Comparison of ENCODE assay signal across 8 cellular contexts in the genomic region with DNA sequence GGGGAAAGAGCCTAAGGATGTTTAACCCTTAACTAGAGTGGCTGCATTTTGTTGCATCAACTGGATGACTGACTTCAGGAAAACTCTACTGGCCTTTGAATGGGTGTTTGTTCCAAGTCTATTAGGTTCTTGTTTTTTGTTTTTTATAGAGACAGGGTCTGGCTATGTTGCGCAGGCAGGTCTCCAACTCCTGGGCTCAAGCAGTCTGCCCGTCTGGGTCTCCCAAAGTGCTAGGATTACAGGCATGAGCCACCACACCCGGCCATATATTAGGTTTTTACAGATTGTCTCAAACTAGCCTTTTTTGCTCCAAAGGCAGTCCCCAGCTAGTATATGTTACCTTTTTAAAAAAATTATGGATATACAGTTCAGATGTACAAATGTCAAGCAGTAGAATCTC. TPM values are rescaled to one million over a fixed set of nuclear protein-coding genes. Genes with fewer than 3 reads are reported as not detected.
DNase-seq lines count a peak whose midpoint lies in the region; ATAC-seq, FAIRE-seq and TF ChIP-seq lines count a peak whose summit lies in the region.

No MANE protein-coding gene starts in this region.

- H3K36me3 ChIP-seq in K562 (ENCODE audit: control insufficient read depth, insufficient read depth, low read length) (peaks cover 34% of the 10 kb centered on the region), mesenchymal stem cell (ENCODE audit: control insufficient read depth in 1 of 2, insufficient read depth in 2 of 2, low read depth in 1 of 2, low read length in 2 of 2) (peaks cover 11 to 16% of the 10 kb centered on the region in 2 experiments), upper lobe of left lung (peaks cover 0 to 13% (median 5%) of the 10 kb centered on the region in 4 donors)

- WGBS in K562 (ENCODE audit: insufficient coverage, low coverage, missing lambda C conversion rate) = 44% methylated on average over 2 of the region's 3 CpGs
- 61% methylated on average over 2 of the region's 3 CpGs for WGBS in mesenchymal stem cell
- 54 to 64% methylated on average over 3 of the region's 3 CpGs for WGBS in upper lobe of left lung, 2 donors

- H3K27ac ChIP-seq in K562 (ENCODE audit: extremely low read depth, low read depth, low read length) = 0 out of 3 replicates have a peak overlapping the region, but pooled peaks have one; percentile 99
- H3K27ac ChIP-seq in mesenchymal stem cell (ENCODE audit: low read length, poor library complexity, severe bottlenecking) = no peak overlapping the region
- peak overlapping the region in 1 of 4 donors; percentile 99 for H3K27ac ChIP-seq in upper lobe of left lung

- peak overlapping the region; percentile 96 for H3K27ac Mint-ChIP-seq in activated naive CD4-positive, alpha-beta T cell treated with anti-CD3 and anti-CD28 coated beads, Interleukin-2, amount 10 ng/mL, durations not matched to agents 7 days and 5 days

- TSS peak; percentile 57 for BruUV-seq in K562 (replicated peaks; lab: Mats Ljungman, UMichigan)

- H2AK5ac ChIP-seq in mesenchymal stem cell (ENCODE audit: low read length, severe bottlenecking) = no peak overlapping the region

- no peak for DNase-seq in activated naive CD4-positive, alpha-beta T cell treated with anti-CD3 and anti-CD28 coated beads, Interleukin-2, amount 10 ng/mL, durations not matched to agents 7 days and 5 days
- no peak for DNase-seq in activated naive CD4-positive, alpha-beta T cell treated with anti-CD3 and anti-CD28 coated beads, Interleukin-2, amount 50 U/mL, for 16 hours
- DNase-seq in K562 (ENCODE audit: extremely low read depth in 1 of 4, low spot score in 3 of 4) (no peak), mesenchymal stem cell (no peak), upper lobe of left lung (no peak), left colon (no peak), HuH-7.5 (ENCODE audit: low spot score) (no peak)
- DNase-seq in activated CD4-positive, alpha-beta T cell treated with anti-CD3 and anti-CD28 coated beads, Interleukin-2, amount 50 U/mL, for 48 hours = no peak

- no peak for FAIRE-seq in K562 (lab: Jason Lieb, UNC)

- H2BK15ac ChIP-seq in mesenchymal stem cell (ENCODE audit: low read depth, poor library complexity, severe bottlenecking) = no peak overlapping the region

- peaks cover 53% of the 10 kb centered on the region for H3K4me1 Mint-ChIP-seq in activated naive CD4-positive, alpha-beta T cell treated with anti-CD3 and anti-CD28 coated beads, Interleukin-2, amount 10 ng/mL, durations not matched to agents 7 days and 5 days

- H3K23ac ChIP-seq in mesenchymal stem cell (ENCODE audit: low read length in 2 of 2) = no peak overlapping the region

- no peak overlapping the region for H2BK12ac ChIP-seq in mesenchymal stem cell (ENCODE audit: low read length in 2 of 2)

- H3K4me3 ChIP-seq in K562 (peak overlapping the region; percentile 88), mesenchymal stem cell (ENCODE audit: insufficient read depth in 1 of 2, low read depth in 1 of 2, low read length in 2 of 2) (peak overlapping the region in 1 of 2 experiments; percentile 97), upper lobe of left lung (peak overlapping the region in 3 of 4 donors; percentile 59 to 96 (median 92))

- H3K9me3 ChIP-seq in K562 (replicated peaks; ENCODE audit: control insufficient read depth, insufficient read depth, low read depth, low read length) (no peaks in the 10 kb centered on the region), mesenchymal stem cell (ENCODE audit: control insufficient read depth, low read length) (no peaks in the 10 kb centered on the region), upper lobe of left lung (no peaks in the 10 kb centered on the region)

- no peak overlapping the region for H4K8ac ChIP-seq in mesenchymal stem cell (ENCODE audit: low read length)

- intact Hi-C loops in K562 (cut with micrococcal nuclease) (no loop called here), left colon (cut with DNase I, micrococcal nuclease) (no loop called here)

- TF ChIP-seq POLR2A in K562 (conservative IDR thresholded peaks at IDR 0.05) = no peak
- no peak for TF ChIP-seq POLR2A in upper lobe of left lung (IDR thresholded peaks at IDR 0.05)

- no peak for TF ChIP-seq RAD21 in K562 (CRISPR knock-in tag; conservative IDR thresholded peaks at IDR 0.05 in 1 of 2, IDR thresholded peaks at IDR 0.05 in 1 of 2)

- H3K4me2 ChIP-seq in K562 (ENCODE audit: insufficient read depth, low read length) (peak overlapping the region; percentile 96), mesenchymal stem cell (ENCODE audit: low read length, poor library complexity, severe bottlenecking) (peak overlapping the region; percentile 82)

- H3K4me3 Mint-ChIP-seq in activated naive CD4-positive, alpha-beta T cell treated with anti-CD3 and anti-CD28 coated beads, Interleukin-2, amount 10 ng/mL, durations not matched to agents 7 days and 5 days = peak overlapping the region; percentile 89

- H3K4me1 ChIP-seq in K562 (replicated peaks in 1 of 2; ENCODE audit: control insufficient read depth in 2 of 2, insufficient read depth in 2 of 2, low read length in 2 of 2) (peaks cover 12 to 15% of the 10 kb centered on the region in 2 experiments; a peak in 3 of 5 replicates), mesenchymal stem cell (ENCODE audit: control insufficient read depth, insufficient read depth, low read depth, low read length) (peaks cover 26% of the 10 kb centered on the region), upper lobe of left lung (peaks cover 22 to 35% (median 22%) of the 10 kb centered on the region in 4 donors)

- H2BK5ac ChIP-seq in mesenchymal stem cell (ENCODE audit: low read depth, low read length, poor library complexity, severe bottlenecking) = no peak overlapping the region

- H3K27me3 Mint-ChIP-seq in activated naive CD4-positive, alpha-beta T cell treated with anti-CD3 and anti-CD28 coated beads, Interleukin-2, amount 10 ng/mL, durations not matched to agents 7 days and 5 days = no peaks in the 10 kb centered on the region

- H3K79me2 ChIP-seq in K562 (ENCODE audit: control insufficient read depth, insufficient read depth, low read length) = peaks cover 44% of the 10 kb centered on the region

- CTCF ChIA-PET in activated naive CD4-positive, alpha-beta T cell treated with anti-CD3 and anti-CD28 coated beads, Interleukin-2, amount 10 ng/mL, durations not matched to agents 7 days and 5 days (lab: Charles Lee) = interaction anchor here (0.6 kb wide), 2 partner anchors 19 to 59 kb away, joined by 3 read pairs; no protein-coding TSS in a partner anchor
- CTCF ChIA-PET in K562 (lab: Yijun Ruan, JAX; ENCODE audit: low intra/inter-chr PET ratio) = no interaction called here

- H3K18ac ChIP-seq in mesenchymal stem cell (ENCODE audit: low read depth in 1 of 2, low read length in 2 of 2) = no peak overlapping the region

- no peak for ATAC-seq in K562
- ATAC-seq in upper lobe of left lung (ENCODE audit: low FRiP score in 2 of 2) = no peak
- no peak for ATAC-seq in left colon

- in situ Hi-C loops in K562 (cut with MboI) = no loop called here

- H3K4ac ChIP-seq in mesenchymal stem cell (ENCODE audit: low read depth in 1 of 2, low read length in 2 of 2) = no peak overlapping the region

- peaks cover 10% of the 10 kb centered on the region for H4K20me1 ChIP-seq in K562 (replicated peaks; ENCODE audit: control insufficient read depth, insufficient read depth, low read length)

- H4K91ac ChIP-seq in mesenchymal stem cell (ENCODE audit: low read length) = no peak overlapping the region

- H3K9me3 Mint-ChIP-seq in activated naive CD4-positive, alpha-beta T cell treated with anti-CD3 and anti-CD28 coated beads, Interleukin-2, amount 10 ng/mL, durations not matched to agents 7 days and 5 days = no peaks in the 10 kb centered on the region

- H2AFZ ChIP-seq in K562 (ENCODE audit: low read depth, low read length) (0 out of 2 replicates have a peak overlapping the region, but pooled peaks have one; percentile 66), mesenchymal stem cell (ENCODE audit: low read depth, low read length) (no peak overlapping the region)

- peak overlapping the region in 1 of 2 experiments; percentile 64 for H3K14ac ChIP-seq in mesenchymal stem cell (ENCODE audit: low read length in 2 of 2)

- POLR2A ChIA-PET in K562 (lab: Yijun Ruan, JAX) = interaction anchor here (0.9 to 1.7 kb wide), 2 partner anchors 13 to 47 kb away, joined by 4 to 6 read pairs; no protein-coding TSS in a partner anchor

- H3K27me3 ChIP-seq in K562 (ENCODE audit: control insufficient read depth in 2 of 2, insufficient read depth in 2 of 2, low read length in 2 of 2) = no peaks in the 10 kb centered on the region
- no peaks in the 10 kb centered on the region for H3K27me3 ChIP-seq in mesenchymal stem cell (ENCODE audit: control insufficient read depth in 1 of 2, insufficient read depth in 1 of 2, low read length in 2 of 2)
- no peaks in the 10 kb centered on the region for H3K27me3 ChIP-seq in upper lobe of left lung

- TF ChIP-seq EP300 in K562 (IDR thresholded peaks at IDR 0.05; ENCODE audit: low read length) (no peak), upper lobe of left lung (IDR thresholded peaks at IDR 0.05) (no peak)

- TF ChIP-seq CTCF in K562 (IDR thresholded peaks at IDR 0.05 in 2 of 3, conservative IDR thresholded peaks at IDR 0.05 in 1 of 3; ENCODE audit: insufficient read depth in 2 of 3, low read depth in 1 of 3, low read length in 3 of 3) (no peak), upper lobe of left lung (IDR thresholded peaks at IDR 0.05) (no peak)

- peaks cover 14% of the 10 kb centered on the region for H3K36me3 Mint-ChIP-seq in activated naive CD4-positive, alpha-beta T cell treated with anti-CD3 and anti-CD28 coated beads, Interleukin-2, amount 10 ng/mL, durations not matched to agents 7 days and 5 days

- H3K9me1 ChIP-seq in K562 (ENCODE audit: control insufficient read depth, insufficient read depth, low read length) = no peaks in the 10 kb centered on the region

- H2BK120ac ChIP-seq in mesenchymal stem cell (ENCODE audit: low read depth, low read length) = no peak overlapping the region

- H3K9ac ChIP-seq in K562 (ENCODE audit: insufficient read depth in 1 of 2, low read depth in 2 of 2, low read length in 2 of 2) (peak overlapping the region; percentile 42 to 96; a peak in 3 of 4 replicates), mesenchymal stem cell (ENCODE audit: low read length) (peak overlapping the region; percentile 97)

- peaks cover 5% of the 10 kb centered on the region for H3K79me1 ChIP-seq in mesenchymal stem cell (replicated peaks; ENCODE audit: low read length, poor library complexity, severe bottlenecking)

RNA-seq across cellular contexts. Expression of a gene that starts 1.1 kb away (rescaled TPM):
- 71.0 and 129 TPM in 2 replicates for total RNA-seq in K562 (2011; cell fraction: chromatin; rRNA removed; ENCODE audit: low replicate concordance)
- total RNA-seq in K562 (2011; cell fraction: nucleolus; rRNA removed) = 56.2 and 66.2 TPM in 2 replicates
- 71.9 and 105 TPM in 2 replicates for total RNA-seq in K562 (2011; cell fraction: nucleoplasm; rRNA removed)
- total RNA-seq in K562 (2014; rRNA removed) = 65.4 and 74.0 TPM in 2 replicates
- total RNA-seq in K562 (2014; rRNA removed; fragmentation: Illumina TruSeq; extraction: Trizol) = 39.5 and 44.5 TPM in 2 replicates
- total RNA-seq in K562 (2015; rRNA removed; fragmentation: Illumina TruSeq; extraction: Trizol) = 50.9 and 53.7 TPM in 2 replicates
- 79.1 and 79.2 TPM in 2 replicates for total RNA-seq in K562 (2021)
- 113 and 117 TPM in 2 replicates for polyA plus RNA-seq in K562 (2011; rRNA removed)
- 80.8 and 94.7 TPM in 2 replicates for polyA plus RNA-seq in K562 (2011; cell fraction: cytosol; rRNA removed)
- 45.0 and 47.4 TPM in 2 replicates for polyA plus RNA-seq in K562 (2011; cell fraction: nucleus; rRNA removed)
- polyA plus RNA-seq in K562 (2012) = 70.1 and 101 TPM in 2 replicates
- polyA plus RNA-seq in K562 (2014; fragmentation: Illumina TruSeq; extraction: Trizol) = 111 TPM in 2 replicates
- 1 to 10 TPM; 1.2 to 3.0 TPM for polyA plus RNA-seq in K562 (2014; fragmentation: Nextera tagmentation; extraction: Ambion mirVana)
- 75.3 and 90.2 TPM in 2 replicates for polyA plus RNA-seq in K562 (2014; rRNA removed)
- 56.2 and 67.4 TPM in 2 replicates for polyA minus RNA-seq in K562 (2011; rRNA and poly(A)+ RNA removed)
- polyA minus RNA-seq in K562 (2011; cell fraction: cytosol; rRNA and poly(A)+ RNA removed) = 25.2 and 35.8 TPM in 2 replicates
- 20.3 and 27.0 TPM in 2 replicates for polyA minus RNA-seq in K562 (2011; cell fraction: nucleus; rRNA and poly(A)+ RNA removed)
- polyA plus RNA-seq in mesenchymal stem cell (2013, experiment 1 of 2) = 68.2 TPM
- 67.4 TPM for polyA plus RNA-seq in mesenchymal stem cell (2013, experiment 2 of 2)
- total RNA-seq in upper lobe of left lung = 10 to 100 TPM; 42.8 to 72.8 (median 57.1) TPM
- total RNA-seq in left colon = 10 to 100 TPM; 65.9 to 79.3 TPM

RNA-seq across cellular contexts. Expression of a gene that starts 15.3 kb away (rescaled TPM):
- total RNA-seq in K562 (2011; cell fraction: chromatin; rRNA removed; ENCODE audit: low replicate concordance) = 1.4 and 1.9 TPM in 2 replicates
- total RNA-seq in K562 (2011; cell fraction: nucleolus; rRNA removed) = 2.0 and 2.7 TPM in 2 replicates
- total RNA-seq in K562 (2011; cell fraction: nucleoplasm; rRNA removed) = 1.6 and 3.4 TPM in 2 replicates
- total RNA-seq in K562 (2014; rRNA removed) (0.57 and 1.4 TPM in 2 replicates), K562 (2014; rRNA removed; fragmentation: Illumina TruSeq; extraction: Trizol) (0.13 and 0.25 TPM in 2 replicates), K562 (2015; rRNA removed; fragmentation: Illumina TruSeq; extraction: Trizol) (0.14 and 0.15 TPM in 2 replicates), K562 (2021) (0.58 and 1.4 TPM in 2 replicates), upper lobe of left lung (1 to 10 TPM in 2 of 6 donors, under 1 TPM in 1, not detected in 3; 0.57 to 7.7 (median 2.9) TPM), left colon (1 to 10 TPM; 1.6 to 4.6 TPM)
- polyA plus RNA-seq in K562 (2011; rRNA removed) (1.1 and 1.3 TPM in 2 replicates), K562 (2014; fragmentation: Illumina TruSeq; extraction: Trizol) (0.25 and 1.2 TPM in 2 replicates), K562 (2014; fragmentation: Nextera tagmentation; extraction: Ambion mirVana) (not detected), K562 (2014; rRNA removed) (0.40 and 1.8 TPM in 2 replicates)
- 1.0 and 1.4 TPM in 2 replicates for polyA plus RNA-seq in K562 (2011; cell fraction: cytosol; rRNA removed)
- polyA plus RNA-seq in K562 (2011; cell fraction: nucleus; rRNA removed) = 2.5 and 3.4 TPM in 2 replicates
- polyA plus RNA-seq in K562 (2012) = 0.51 and 1.1 TPM in 2 replicates
- polyA minus RNA-seq in K562 (2011; rRNA and poly(A)+ RNA removed) = 0.46 and 0.51 TPM in 2 replicates
- polyA minus RNA-seq in K562 (2011; cell fraction: cytosol; rRNA and poly(A)+ RNA removed) = 0.57 TPM in 1 of 2 replicates, not detected in the other
- 0.78 and 1.2 TPM in 2 replicates for polyA minus RNA-seq in K562 (2011; cell fraction: nucleus; rRNA and poly(A)+ RNA removed)
- polyA plus RNA-seq in mesenchymal stem cell (2013, experiment 1 of 2) = 24.7 TPM
- 25.1 TPM for polyA plus RNA-seq in mesenchymal stem cell (2013, experiment 2 of 2)

RNA-seq across cellular contexts. Expression of a gene that starts 20.1 kb away (rescaled TPM):
- total RNA-seq in K562 (2011; cell fraction: chromatin; rRNA removed; ENCODE audit: low replicate concordance) = 6.7 and 22.5 TPM in 2 replicates
- total RNA-seq in K562 (2011; cell fraction: nucleolus; rRNA removed) = 36.1 and 36.9 TPM in 2 replicates
- 31.7 and 48.8 TPM in 2 replicates for total RNA-seq in K562 (2011; cell fraction: nucleoplasm; rRNA removed)
- 84.9 and 214 TPM in 2 replicates for total RNA-seq in K562 (2014; rRNA removed)
- total RNA-seq in K562 (2014; rRNA removed; fragmentation: Illumina TruSeq; extraction: Trizol) = 76.4 and 102 TPM in 2 replicates
- 124 and 130 TPM in 2 replicates for total RNA-seq in K562 (2015; rRNA removed; fragmentation: Illumina TruSeq; extraction: Trizol)
- 270 and 292 TPM in 2 replicates for total RNA-seq in K562 (2021)
- polyA plus RNA-seq in K562 (2011; rRNA removed) = 51.1 and 51.8 TPM in 2 replicates
- polyA plus RNA-seq in K562 (2011; cell fraction: cytosol; rRNA removed) = 124 and 209 TPM in 2 replicates
- 58.5 and 83.9 TPM in 2 replicates for polyA plus RNA-seq in K562 (2011; cell fraction: nucleus; rRNA removed)
- 252 and 257 TPM in 2 replicates for polyA plus RNA-seq in K562 (2012)
- 157 and 178 TPM in 2 replicates for polyA plus RNA-seq in K562 (2014; fragmentation: Illumina TruSeq; extraction: Trizol)
- polyA plus RNA-seq in K562 (2014; fragmentation: Nextera tagmentation; extraction: Ambion mirVana) = 10 to 100 TPM; 15.2 to 41.0 TPM
- 159 and 170 TPM in 2 replicates for polyA plus RNA-seq in K562 (2014; rRNA removed)
- polyA minus RNA-seq in K562 (2011; rRNA and poly(A)+ RNA removed) = 17.5 and 34.7 TPM in 2 replicates
- polyA minus RNA-seq in K562 (2011; cell fraction: cytosol; rRNA and poly(A)+ RNA removed) = 133 and 155 TPM in 2 replicates
- 8.6 and 19.1 TPM in 2 replicates for polyA minus RNA-seq in K562 (2011; cell fraction: nucleus; rRNA and poly(A)+ RNA removed)
- 425 TPM for polyA plus RNA-seq in mesenchymal stem cell (2013, experiment 1 of 2)
- 448 TPM for polyA plus RNA-seq in mesenchymal stem cell (2013, experiment 2 of 2)
- 100 to 1,000 TPM in 1 of 6 donors, 10 to 100 TPM in 4, 1 to 10 TPM in 1; 9.1 to 130 (median 39.0) TPM for total RNA-seq in upper lobe of left lung
- total RNA-seq in left colon = 100 to 1,000 TPM; 413 to 538 TPM

RNA-seq across cellular contexts. Expression of a gene that starts 25.1 kb away (rescaled TPM):
- not detected in 2 replicates for total RNA-seq in K562 (2011; cell fraction: chromatin; rRNA removed; ENCODE audit: low replicate concordance)
- total RNA-seq in K562 (2011; cell fraction: nucleolus; rRNA removed) = not detected in 2 replicates
- total RNA-seq in K562 (2011; cell fraction: nucleoplasm; rRNA removed) = not detected in 2 replicates
- not detected in 2 replicates for total RNA-seq in K562 (2014; rRNA removed)
- not detected in 2 replicates for total RNA-seq in K562 (2014; rRNA removed; fragmentation: Illumina TruSeq; extraction: Trizol)
- total RNA-seq in K562 (2015; rRNA removed; fragmentation: Illumina TruSeq; extraction: Trizol) = not detected in 2 replicates
- not detected in 2 replicates for total RNA-seq in K562 (2021)
- polyA plus RNA-seq in K562 (2011; rRNA removed) = not detected in 2 replicates
- not detected in 2 replicates for polyA plus RNA-seq in K562 (2011; cell fraction: cytosol; rRNA removed)
- polyA plus RNA-seq in K562 (2011; cell fraction: nucleus; rRNA removed) = not detected in 2 replicates
- polyA plus RNA-seq in K562 (2012) = 0.21 and 0.57 TPM in 2 replicates
- polyA plus RNA-seq in K562 (2014; fragmentation: Illumina TruSeq; extraction: Trizol) = not detected in 2 replicates
- polyA plus RNA-seq in K562 (2014; fragmentation: Nextera tagmentation; extraction: Ambion mirVana) = not detected
- polyA plus RNA-seq in K562 (2014; rRNA removed) = 0.07 TPM in 1 of 2 replicates, not detected in the other
- not detected in 2 replicates for polyA minus RNA-seq in K562 (2011; rRNA and poly(A)+ RNA removed)
- not detected in 2 replicates for polyA minus RNA-seq in K562 (2011; cell fraction: cytosol; rRNA and poly(A)+ RNA removed)
- not detected in 2 replicates for polyA minus RNA-seq in K562 (2011; cell fraction: nucleus; rRNA and poly(A)+ RNA removed)
- polyA plus RNA-seq in mesenchymal stem cell (2013, experiment 1 of 2) = 0.15 TPM
- 0.26 TPM for polyA plus RNA-seq in mesenchymal stem cell (2013, experiment 2 of 2)
- 1 to 10 TPM in 5 of 6 donors, under 1 TPM in 1; 0.29 to 7.3 (median 4.6) TPM for total RNA-seq in upper lobe of left lung
- total RNA-seq in left colon = not detected

RNA-seq across cellular contexts. Expression of a gene that starts 33.7 kb away (rescaled TPM):
- total RNA-seq in K562 (2011; cell fraction: chromatin; rRNA removed; ENCODE audit: low replicate concordance) = not detected in 2 replicates
- not detected in 2 replicates for total RNA-seq in K562 (2011; cell fraction: nucleolus; rRNA removed)
- not detected in 2 replicates for total RNA-seq in K562 (2011; cell fraction: nucleoplasm; rRNA removed)
- not detected in 2 replicates for total RNA-seq in K562 (2014; rRNA removed)
- not detected in 2 replicates for total RNA-seq in K562 (2014; rRNA removed; fragmentation: Illumina TruSeq; extraction: Trizol)
- not detected in 2 replicates for total RNA-seq in K562 (2015; rRNA removed; fragmentation: Illumina TruSeq; extraction: Trizol)
- total RNA-seq in K562 (2021) = 0.71 TPM in 1 of 2 replicates, not detected in the other
- polyA plus RNA-seq in K562 (2011; rRNA removed) = 0.20 TPM in 1 of 2 replicates, not detected in the other
- not detected in 2 replicates for polyA plus RNA-seq in K562 (2011; cell fraction: cytosol; rRNA removed)
- polyA plus RNA-seq in K562 (2011; cell fraction: nucleus; rRNA removed) = 0.41 TPM in 1 of 2 replicates, not detected in the other
- 0.14 and 0.50 TPM in 2 replicates for polyA plus RNA-seq in K562 (2012)
- polyA plus RNA-seq in K562 (2014; fragmentation: Illumina TruSeq; extraction: Trizol) = not detected in 2 replicates
- polyA plus RNA-seq in K562 (2014; fragmentation: Nextera tagmentation; extraction: Ambion mirVana) = under 1 TPM in 1 of 2 experiments, not detected in 1; 0.14 TPM
- not detected in 2 replicates for polyA plus RNA-seq in K562 (2014; rRNA removed)
- polyA minus RNA-seq in K562 (2011; rRNA and poly(A)+ RNA removed) = not detected in 2 replicates
- not detected in 2 replicates for polyA minus RNA-seq in K562 (2011; cell fraction: cytosol; rRNA and poly(A)+ RNA removed)
- polyA minus RNA-seq in K562 (2011; cell fraction: nucleus; rRNA and poly(A)+ RNA removed) = not detected in 2 replicates
- 0.68 TPM for polyA plus RNA-seq in mesenchymal stem cell (2013, experiment 1 of 2)
- polyA plus RNA-seq in mesenchymal stem cell (2013, experiment 2 of 2) = 0.52 TPM
- under 1 TPM in 2 of 6 donors, not detected in 4; 0.74 to 0.80 TPM for total RNA-seq in upper lobe of left lung
- total RNA-seq in left colon = 1 to 10 TPM in 1 of 2 donors, under 1 TPM in 1; 0.61 to 1.1 TPM
